ENCODE assay signal across 1 cellular context in the genomic region with DNA sequence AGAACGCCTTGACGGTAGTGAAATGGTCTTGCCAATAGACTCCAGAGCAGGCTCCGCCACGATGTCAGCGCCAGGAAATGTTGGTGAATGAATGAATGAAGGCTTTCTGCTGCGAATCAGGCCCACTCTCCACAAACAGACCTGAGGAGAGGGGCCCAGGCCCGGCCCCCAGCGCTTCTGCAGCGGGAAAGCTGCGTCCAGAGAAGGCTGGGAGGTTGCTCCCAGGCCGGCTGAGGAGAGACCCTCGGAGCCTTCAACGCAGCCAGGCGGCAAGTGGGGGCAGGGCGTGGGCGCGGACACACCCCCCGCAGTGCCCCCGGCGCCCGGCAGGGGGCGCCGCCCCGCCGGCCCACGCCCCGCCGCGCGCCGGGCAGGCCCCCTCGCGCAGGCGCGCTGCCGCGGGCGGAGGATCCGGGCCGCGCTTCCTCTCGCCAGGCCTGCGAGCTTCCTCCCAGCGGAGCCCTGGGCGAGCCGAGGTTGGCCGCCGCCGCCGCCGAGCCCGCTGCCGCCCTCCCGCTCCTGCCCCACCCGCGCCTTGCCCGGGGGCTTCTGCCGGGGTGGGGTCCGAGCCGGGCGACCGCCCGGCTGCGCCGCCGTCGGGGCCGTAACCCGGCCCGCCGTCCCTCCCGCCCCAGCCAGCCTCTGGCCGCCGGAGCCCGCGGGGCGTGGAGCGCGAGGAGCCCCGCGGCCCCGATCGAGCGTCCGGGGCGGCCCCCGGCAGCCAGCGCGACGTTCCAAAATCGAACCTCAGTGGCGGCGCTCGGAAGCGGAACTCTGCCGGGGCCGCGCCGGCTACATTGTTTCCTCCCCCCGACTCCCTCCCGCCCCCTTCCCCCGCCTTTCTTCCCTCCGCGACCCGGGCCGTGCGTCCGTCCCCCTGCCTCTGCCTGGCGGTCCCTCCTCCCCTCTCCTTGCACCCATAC.
TF ChIP-seq lines count a peak whose summit lies in the region.

A gene (plus strand): TSS at position 408 of the 923 bp plus-strand sequence. CDS start 16,218 bp downstream, outside the sequence.

TF ChIP-seq in A549, 52 proteins besides CTCF, POLR2A, EP300 and RAD21:
- TF ChIP-seq MYC (IDR thresholded peaks at IDR 0.05; ENCODE audit: borderline replicate concordance, low read length) (no peak), ESRRA (IDR thresholded peaks at IDR 0.05; ENCODE audit: borderline replicate concordance, low read length) (no peak), KDM5A (IDR thresholded peaks at IDR 0.05) (no peak), NPAS2 (CRISPR knock-in tag; IDR thresholded peaks at IDR 0.05; ENCODE audit: borderline replicate concordance) (no peak), HOXB13 (CRISPR knock-in tag; IDR thresholded peaks at IDR 0.05; ENCODE audit: low read depth) (no peak), CHD2 (IDR thresholded peaks at IDR 0.05; ENCODE audit: low read length, partially characterized antibody) (no peak), JUN (IDR thresholded peaks at IDR 0.05) (peak; percentile 70 to 88; a peak in 3 of 5 replicates), MAZ (IDR thresholded peaks at IDR 0.05; ENCODE audit: borderline replicate concordance, low read depth, low read length) (0 out of 2 replicates have a peak, but pooled peaks have one; percentile 11), RFX5 (IDR thresholded peaks at IDR 0.05) (no peak), CHD4 (IDR thresholded peaks at IDR 0.05; ENCODE audit: borderline replicate concordance) (peak; percentile 51; the same call in 1 of the 2 replicates), SMC3 (IDR thresholded peaks at IDR 0.05) (peak; percentile 54; the same call in 2 of the 3 replicates), FOSB (CRISPR knock-in tag; IDR thresholded peaks at IDR 0.05) (no peak), HOXB5 (CRISPR knock-in tag; IDR thresholded peaks at IDR 0.05) (0 out of 2 replicates have a peak, but pooled peaks have one; percentile 22), POLR2AphosphoS2 (conservative IDR thresholded peaks at IDR 0.05; ENCODE audit: low read length) (no peak), RARB (CRISPR knock-in tag; IDR thresholded peaks at IDR 0.05) (no peak), CBX2 (IDR thresholded peaks at IDR 0.05; ENCODE audit: borderline replicate concordance, low read depth) (no peak), GATA3 (IDR thresholded peaks at IDR 0.05; ENCODE audit: borderline replicate concordance) (no peak), JUNB (IDR thresholded peaks at IDR 0.05) (no peak)
- TF ChIP-seq, protein P1, sequence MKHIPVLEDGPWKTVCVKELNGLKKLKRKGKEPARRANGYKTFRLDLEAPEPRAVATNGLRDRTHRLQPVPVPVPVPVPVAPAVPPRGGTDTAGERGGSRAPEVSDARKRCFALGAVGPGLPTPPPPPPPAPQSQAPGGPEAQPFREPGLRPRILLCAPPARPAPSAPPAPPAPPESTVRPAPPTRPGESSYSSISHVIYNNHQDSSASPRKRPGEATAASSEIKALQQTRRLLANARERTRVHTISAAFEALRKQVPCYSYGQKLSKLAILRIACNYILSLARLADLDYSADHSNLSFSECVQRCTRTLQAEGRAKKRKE (CRISPR knock-in tag; IDR thresholded peaks at IDR 0.05; ENCODE audit: low read depth): no peak
- TF ChIP-seq, protein P2, sequence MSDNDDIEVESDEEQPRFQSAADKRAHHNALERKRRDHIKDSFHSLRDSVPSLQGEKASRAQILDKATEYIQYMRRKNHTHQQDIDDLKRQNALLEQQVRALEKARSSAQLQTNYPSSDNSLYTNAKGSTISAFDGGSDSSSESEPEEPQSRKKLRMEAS (IDR thresholded peaks at IDR 0.05): peak; percentile 67; the same call in 1 of the 2 replicates
- TF ChIP-seq, protein P3, sequence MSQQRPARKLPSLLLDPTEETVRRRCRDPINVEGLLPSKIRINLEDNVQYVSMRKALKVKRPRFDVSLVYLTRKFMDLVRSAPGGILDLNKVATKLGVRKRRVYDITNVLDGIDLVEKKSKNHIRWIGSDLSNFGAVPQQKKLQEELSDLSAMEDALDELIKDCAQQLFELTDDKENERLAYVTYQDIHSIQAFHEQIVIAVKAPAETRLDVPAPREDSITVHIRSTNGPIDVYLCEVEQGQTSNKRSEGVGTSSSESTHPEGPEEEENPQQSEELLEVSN (IDR thresholded peaks at IDR 0.05; ENCODE audit: borderline replicate concordance, low read depth): no peak
- TF ChIP-seq, protein P4, sequence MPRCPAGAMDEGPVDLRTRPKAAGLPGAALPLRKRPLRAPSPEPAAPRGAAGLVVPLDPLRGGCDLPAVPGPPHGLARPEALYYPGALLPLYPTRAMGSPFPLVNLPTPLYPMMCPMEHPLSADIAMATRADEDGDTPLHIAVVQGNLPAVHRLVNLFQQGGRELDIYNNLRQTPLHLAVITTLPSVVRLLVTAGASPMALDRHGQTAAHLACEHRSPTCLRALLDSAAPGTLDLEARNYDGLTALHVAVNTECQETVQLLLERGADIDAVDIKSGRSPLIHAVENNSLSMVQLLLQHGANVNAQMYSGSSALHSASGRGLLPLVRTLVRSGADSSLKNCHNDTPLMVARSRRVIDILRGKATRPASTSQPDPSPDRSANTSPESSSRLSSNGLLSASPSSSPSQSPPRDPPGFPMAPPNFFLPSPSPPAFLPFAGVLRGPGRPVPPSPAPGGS (IDR thresholded peaks at IDR 0.05): peak; percentile 80
- TF ChIP-seq, protein P5, sequence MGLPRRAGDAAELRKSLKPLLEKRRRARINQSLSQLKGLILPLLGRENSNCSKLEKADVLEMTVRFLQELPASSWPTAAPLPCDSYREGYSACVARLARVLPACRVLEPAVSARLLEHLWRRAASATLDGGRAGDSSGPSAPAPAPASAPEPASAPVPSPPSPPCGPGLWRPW (IDR thresholded peaks at IDR 0.05): no peak
TF ChIP-seq in A549: peak in this region for 7.
